25 cellular contexts compared by ENCODE assay signal in the genomic region with DNA sequence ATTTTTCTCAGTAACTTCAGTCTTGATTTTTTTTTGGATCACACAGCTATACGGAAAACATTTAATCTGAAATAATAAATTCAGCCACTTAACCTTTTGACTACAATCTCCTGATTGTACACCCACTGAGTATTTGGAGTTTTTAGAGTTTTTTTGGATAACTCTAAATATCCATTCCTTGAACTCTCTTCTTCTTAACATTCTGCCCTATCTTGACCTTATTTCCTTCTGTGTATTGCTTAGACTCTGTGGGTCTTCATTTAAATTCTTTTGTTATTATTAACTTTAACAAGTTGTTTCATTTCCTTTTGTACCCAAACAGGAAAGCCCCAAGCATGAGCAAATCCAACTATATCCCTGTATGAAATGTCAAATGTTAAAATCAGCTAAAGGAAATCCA.
"Had no signal": no experiment of that assay in that cellular context is flagged by ENCODE, and none has a peak within 500 bp of the region (broad histone marks: within the 10 kb centered on the region; RNA-seq: fewer than 3 reads in every experiment).

No MANE protein-coding gene starts in this region.

- H3K27me3 ChIP-seq: ovary, right atrium auricular region, sigmoid colon, spleen, suprapubic skin, tibial artery, upper lobe of right lung had no signal

- H3K4me3 ChIP-seq: lung, mucosa of descending colon, ovary, right atrium auricular region, sigmoid colon, spleen, suprapubic skin, thoracic aorta, tibial artery, upper lobe of right lung had no signal

- FAIRE-seq: keratinocyte, small intestine, urothelium cell line had no signal

- H3K9me3 ChIP-seq: mucosa of descending colon, ovary, sigmoid colon, suprapubic skin, thoracic aorta, tibial artery, upper lobe of right lung had no signal

- DNase-seq: hippocampal formation; kidney glomerular epithelial cell; left cardiac atrium; left ventricle myocardium superior; midbrain; mucosa of descending colon; naive thymus-derived CD4-positive, alpha-beta T cell; ovary; sigmoid colon; small intestine; spleen; stimulated activated CD4-positive, alpha-beta T cell treated with anti-CD3 and anti-CD28 coated beads, Interleukin-4, amount 100 ng/mL, for 24 hours; stimulated activated naive CD4-positive, alpha-beta T cell; tibial artery; trophoblast cell; upper lobe of right lung had no signal

- ATAC-seq: left cardiac atrium; left lobe of liver; left ventricle myocardium superior; mucosa of descending colon; naive thymus-derived CD4-positive, alpha-beta T cell; natural killer cell treated with Interleukin-12 subunit alpha and Interleukin-12 subunit beta and Interleukin-15 and Interleukin-18, amount 100 ng/mL, for 72 hours; stimulated activated effector memory CD8-positive, alpha-beta T cell treated with anti-CD3 and anti-CD28 coated beads, Interleukin-12 subunit alpha, Interleukin-12 subunit beta, amount 100 ng/mL, for 72 hours; upper lobe of right lung had no signal

- H3K27ac ChIP-seq: ovary, right atrium auricular region, sigmoid colon, spleen, suprapubic skin, thoracic aorta, tibial artery, upper lobe of right lung had no signal

- H3K36me3 ChIP-seq: ovary, right atrium auricular region, sigmoid colon, spleen, suprapubic skin, thoracic aorta, tibial artery, upper lobe of right lung had no signal

- H3K4me1 ChIP-seq: right atrium auricular region, sigmoid colon, suprapubic skin, tibial artery, upper lobe of right lung had no signal
